Comparison of ENCODE assay signal across 1 cellular context in the genomic region with DNA sequence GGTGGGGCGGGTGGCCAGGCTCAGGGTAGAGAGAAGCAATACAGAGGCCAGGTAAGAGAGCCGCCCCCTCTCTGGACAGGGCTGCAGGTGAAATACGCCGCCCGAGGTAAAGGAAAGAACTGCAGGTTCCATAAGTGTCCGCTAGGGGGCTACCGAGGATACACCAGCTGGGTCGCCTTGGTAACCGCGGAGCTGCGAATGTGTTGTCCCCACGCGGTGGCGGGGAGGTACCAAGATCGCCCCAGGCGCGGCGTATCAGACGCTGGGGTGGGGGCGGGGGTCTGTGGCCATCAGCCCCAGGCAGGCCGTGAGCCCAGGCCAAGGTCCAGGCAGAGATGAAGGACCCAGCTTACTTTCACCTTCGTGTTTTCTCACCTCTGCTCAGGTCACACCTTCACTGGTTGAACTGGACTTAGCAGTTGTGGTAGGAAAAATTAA.
TF ChIP-seq lines count a peak whose summit lies in the region.

No MANE protein-coding gene starts in this region.

TF ChIP-seq in K562, 482 proteins besides CTCF, POLR2A, EP300 and RAD21 (continued from another document):
- TF ChIP-seq ARID4B (CRISPR knock-in tag; IDR thresholded peaks at IDR 0.05) (peak; percentile 57; the same call in 1 of the 2 replicates), SAFB (IDR thresholded peaks at IDR 0.05; ENCODE audit: borderline replicate concordance, low read depth, low read length) (no peak), HMG20A (CRISPR knock-in tag; conservative IDR thresholded peaks at IDR 0.05) (no peak), SMARCE1 (IDR thresholded peaks at IDR 0.05) (no peak), POLR2B (IDR thresholded peaks at IDR 0.05; ENCODE audit: low read depth, partially characterized antibody) (no peak), NEUROD1 (IDR thresholded peaks at IDR 0.05; ENCODE audit: borderline replicate concordance, low read depth, low read length, partially characterized antibody) (peak; percentile 28), ZNF23 (CRISPR knock-in tag; IDR thresholded peaks at IDR 0.05) (no peak), ZNF586 (CRISPR knock-in tag; conservative IDR thresholded peaks at IDR 0.05) (no peak), COPS2 (conservative IDR thresholded peaks at IDR 0.05) (no peak), NCOR1 (IDR thresholded peaks at IDR 0.05) (no peak), RBBP5 (IDR thresholded peaks at IDR 0.05; ENCODE audit: borderline replicate concordance, insufficient read depth, low read length, poor library complexity, severe bottlenecking) (no peak), ZBTB8A (IDR thresholded peaks at IDR 0.05; ENCODE audit: partially characterized antibody) (no peak), TFE3 (CRISPR knock-in tag; IDR thresholded peaks at IDR 0.05) (no peak), ARID3B (CRISPR knock-in tag; IDR thresholded peaks at IDR 0.05; ENCODE audit: borderline replicate concordance) (no peak), BMI1 (IDR thresholded peaks at IDR 0.05; ENCODE audit: low read length) (peak; percentile 81), TAF9B (IDR thresholded peaks at IDR 0.05; ENCODE audit: partially characterized antibody) (no peak), CREB3 (tag; conservative IDR thresholded peaks at IDR 0.05; ENCODE audit: low read depth) (no peak), HLTF (IDR thresholded peaks at IDR 0.05) (no peak), FOSL1 (tag; conservative IDR thresholded peaks at IDR 0.05) (no peak), KLF6 (CRISPR knock-in tag; IDR thresholded peaks at IDR 0.05; ENCODE audit: borderline replicate concordance) (no peak)
- TF ChIP-seq, protein P1, sequence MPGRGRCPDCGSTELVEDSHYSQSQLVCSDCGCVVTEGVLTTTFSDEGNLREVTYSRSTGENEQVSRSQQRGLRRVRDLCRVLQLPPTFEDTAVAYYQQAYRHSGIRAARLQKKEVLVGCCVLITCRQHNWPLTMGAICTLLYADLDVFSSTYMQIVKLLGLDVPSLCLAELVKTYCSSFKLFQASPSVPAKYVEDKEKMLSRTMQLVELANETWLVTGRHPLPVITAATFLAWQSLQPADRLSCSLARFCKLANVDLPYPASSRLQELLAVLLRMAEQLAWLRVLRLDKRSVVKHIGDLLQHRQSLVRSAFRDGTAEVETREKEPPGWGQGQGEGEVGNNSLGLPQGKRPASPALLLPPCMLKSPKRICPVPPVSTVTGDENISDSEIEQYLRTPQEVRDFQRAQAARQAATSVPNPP (IDR thresholded peaks at IDR 0.05; ENCODE audit: borderline replicate concordance, insufficient read depth, insufficient read length), result no peak
- TF ChIP-seq, protein P2, sequence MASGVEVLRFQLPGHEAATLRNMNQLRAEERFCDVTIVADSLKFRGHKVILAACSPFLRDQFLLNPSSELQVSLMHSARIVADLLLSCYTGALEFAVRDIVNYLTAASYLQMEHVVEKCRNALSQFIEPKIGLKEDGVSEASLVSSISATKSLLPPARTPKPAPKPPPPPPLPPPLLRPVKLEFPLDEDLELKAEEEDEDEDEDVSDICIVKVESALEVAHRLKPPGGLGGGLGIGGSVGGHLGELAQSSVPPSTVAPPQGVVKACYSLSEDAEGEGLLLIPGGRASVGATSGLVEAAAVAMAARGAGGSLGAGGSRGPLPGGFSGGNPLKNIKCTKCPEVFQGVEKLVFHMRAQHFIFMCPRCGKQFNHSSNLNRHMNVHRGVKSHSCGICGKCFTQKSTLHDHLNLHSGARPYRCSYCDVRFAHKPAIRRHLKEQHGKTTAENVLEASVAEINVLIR (CRISPR knock-in tag; IDR thresholded peaks at IDR 0.05), result no peak
- TF ChIP-seq, protein P3, sequence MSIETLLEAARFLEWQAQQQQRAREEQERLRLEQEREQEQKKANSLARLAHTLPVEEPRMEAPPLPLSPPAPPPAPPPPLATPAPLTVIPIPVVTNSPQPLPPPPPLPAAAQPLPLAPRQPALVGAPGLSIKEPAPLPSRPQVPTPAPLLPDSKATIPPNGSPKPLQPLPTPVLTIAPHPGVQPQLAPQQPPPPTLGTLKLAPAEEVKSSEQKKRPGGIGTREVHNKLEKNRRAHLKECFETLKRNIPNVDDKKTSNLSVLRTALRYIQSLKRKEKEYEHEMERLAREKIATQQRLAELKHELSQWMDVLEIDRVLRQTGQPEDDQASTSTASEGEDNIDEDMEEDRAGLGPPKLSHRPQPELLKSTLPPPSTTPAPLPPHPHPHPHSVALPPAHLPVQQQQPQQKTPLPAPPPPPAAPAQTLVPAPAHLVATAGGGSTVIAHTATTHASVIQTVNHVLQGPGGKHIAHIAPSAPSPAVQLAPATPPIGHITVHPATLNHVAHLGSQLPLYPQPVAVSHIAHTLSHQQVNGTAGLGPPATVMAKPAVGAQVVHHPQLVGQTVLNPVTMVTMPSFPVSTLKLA (conservative IDR thresholded peaks at IDR 0.05), result peak; percentile 46 to 64; a peak in 3 of 4 replicates
- TF ChIP-seq, protein P4, sequence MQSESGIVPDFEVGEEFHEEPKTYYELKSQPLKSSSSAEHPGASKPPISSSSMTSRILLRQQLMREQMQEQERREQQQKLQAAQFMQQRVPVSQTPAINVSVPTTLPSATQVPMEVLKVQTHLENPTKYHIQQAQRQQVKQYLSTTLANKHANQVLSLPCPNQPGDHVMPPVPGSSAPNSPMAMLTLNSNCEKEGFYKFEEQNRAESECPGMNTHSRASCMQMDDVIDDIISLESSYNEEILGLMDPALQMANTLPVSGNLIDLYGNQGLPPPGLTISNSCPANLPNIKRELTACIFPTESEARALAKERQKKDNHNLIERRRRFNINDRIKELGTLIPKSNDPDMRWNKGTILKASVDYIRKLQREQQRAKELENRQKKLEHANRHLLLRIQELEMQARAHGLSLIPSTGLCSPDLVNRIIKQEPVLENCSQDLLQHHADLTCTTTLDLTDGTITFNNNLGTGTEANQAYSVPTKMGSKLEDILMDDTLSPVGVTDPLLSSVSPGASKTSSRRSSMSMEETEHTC (IDR thresholded peaks at IDR 0.05), result no peak
